In genomic region chr6:73580247-73581149, GRCh38 we compare ENCODE assay signal across 8 cellular contexts. TPM values are rescaled to one million over a fixed set of nuclear protein-coding genes. Genes with fewer than 3 reads are reported as not detected.
DNase-seq lines count a peak whose midpoint lies in the region; ATAC-seq, FAIRE-seq and TF ChIP-seq lines count a peak whose summit lies in the region.

No MANE protein-coding gene starts in this region.

- H3K27ac ChIP-seq in GM23248 (peak overlapping the region; percentile 99), colonic mucosa (peak overlapping the region; percentile 82), HepG2 (ENCODE audit: extremely low read length, insufficient read depth, low read length) (peak overlapping the region; percentile 99)

- TF ChIP-seq CTCF in colonic mucosa (IDR thresholded peaks at IDR 0.05) (no peak), HepG2 (CRISPR knock-in tag; IDR thresholded peaks at IDR 0.05) (peak; percentile 70)

- peak overlapping the region; percentile 65 for H3K4me3 ChIP-seq in GM23248
- H3K4me3 ChIP-seq in colonic mucosa: no peak overlapping the region
- peak overlapping the region; percentile 45 to 67 (median 63) for H3K4me3 ChIP-seq in HepG2 (replicated peaks in 1 of 3; ENCODE audit: insufficient read depth in 1 of 3, low read depth in 2 of 3, low read length in 3 of 3)

- H3K9me2 ChIP-seq in GM23248 (ENCODE audit: insufficient read depth): no peaks in the 10 kb centered on the region

- DNase-seq in ELF-1 (ENCODE audit: low read depth, low spot score) (peak; percentile 98), GM23248 (peak; percentile 99), LHCN-M2 (ENCODE audit: low read depth) (peak; percentile 99), colonic mucosa (peak; percentile 70), HepG2 (ENCODE audit: low spot score) (peak; percentile 93), NCI-H446 (lab: John Stamatoyannopoulos, UW) (no peak)
- DNase-seq in activated CD4-positive, alpha-beta T cell treated with anti-CD3 and anti-CD28 coated beads for 24 hours (ENCODE audit: low read depth in 2 of 2): peak; percentile 64 to 66
- DNase-seq in stimulated activated CD4-positive, alpha-beta T cell treated with anti-CD3 and anti-CD28 coated beads, Interleukin-2, amount 100 ng/mL, for 4 hours (ENCODE audit: low read depth): peak; percentile 69

- H4K20me1 ChIP-seq in GM23248 (ENCODE audit: insufficient read depth): no peaks in the 10 kb centered on the region
- no peaks in the 10 kb centered on the region for H4K20me1 ChIP-seq in HepG2 (ENCODE audit: insufficient read depth, low read length)

- peak; percentile 96 for ATAC-seq in HepG2

- WGBS in GM23248 (ENCODE audit: low coverage in 1 of 2, low lambda C conversion rate in 2 of 2, missing lambda C conversion rate in 2 of 2), 2 experiments: 0 to 2% methylated on average over 21 of the region's 21 CpGs
- 1% methylated on average over 21 of the region's 21 CpGs for WGBS in HepG2 (ENCODE audit: low lambda C conversion rate)

- H3K9ac ChIP-seq in GM23248 (peak overlapping the region; percentile 88), colonic mucosa (ENCODE audit: low read depth in 2 of 2, low read length in 2 of 2) (peak overlapping the region; percentile 16 to 35), HepG2 (ENCODE audit: insufficient read depth, low read depth, low read length) (peak overlapping the region; percentile 91)

- in situ Hi-C loops in GM23248 (cut with MboI): no loop called here
- in situ Hi-C loops in HepG2 (cut with HindIII; ENCODE audit: extremely low pct_ligation_motif_present, low pct_unique_long_range_greater_than_20kb): loop anchor here (10.0 kb wide), 1 partner anchor 56 kb away; the partner anchor contains the start of gene EEF1A1

- intact Hi-C loops in colonic mucosa (cut with DNase I): no loop called here
- intact Hi-C loops in HepG2 (cut with micrococcal nuclease; ENCODE audit: unreplicated experiment): loop anchor here (1.0 kb wide), 2 partner anchors 13 to 59 kb away; partner anchors contain the start of gene EEF1A1

- CTCF ChIA-PET in HepG2 (lab: Yijun Ruan, JAX; ENCODE audit: low intra/inter-chr PET ratio, low total read pairs): no interaction called here

- H3K79me2 ChIP-seq in GM23248 (ENCODE audit: insufficient read depth) (no peaks in the 10 kb centered on the region), HepG2 (ENCODE audit: insufficient read depth, low read length) (no peaks in the 10 kb centered on the region)

- BruUV-seq in HepG2 (replicated peaks; lab: Mats Ljungman, UMichigan): TSS peak; percentile 96

- H3K36me3 ChIP-seq in GM23248 (ENCODE audit: low read depth) (no peaks in the 10 kb centered on the region), colonic mucosa (no peaks in the 10 kb centered on the region), HepG2 (replicated peaks in 1 of 2; ENCODE audit: control insufficient read depth in 1 of 2, insufficient read depth in 2 of 2, low read length in 2 of 2) (no peaks in the 10 kb centered on the region)

- 0 out of 4 replicates have a peak, but pooled peaks of 1 of the 2 experiments have one; percentile 30 for TF ChIP-seq POLR2A in HepG2 (IDR thresholded peaks at IDR 0.05; ENCODE audit: insufficient read depth in 1 of 2, low read depth in 2 of 2, low read length in 2 of 2)

- H2AFZ ChIP-seq in GM23248 (peak overlapping the region; percentile 41), HepG2 (ENCODE audit: low read length) (peak overlapping the region; percentile 54)

- H3K4me2 ChIP-seq in GM23248 (ENCODE audit: unreplicated experiment) (peak overlapping the region; percentile 82), HepG2 (ENCODE audit: low read depth, low read length) (peak overlapping the region; percentile 97)

- peaks cover 42% of the 10 kb centered on the region for H3F3A ChIP-seq in GM23248 (ENCODE audit: insufficient read depth)

- H3K9me3 ChIP-seq in GM23248 (ENCODE audit: low read depth) (no peaks in the 10 kb centered on the region), colonic mucosa (no peaks in the 10 kb centered on the region), HepG2 (ENCODE audit: low read length) (no peaks in the 10 kb centered on the region)

- peak in 1 of 2 experiments; percentile 83; a peak in 1 of 4 replicates for TF ChIP-seq EP300 in HepG2 (IDR thresholded peaks at IDR 0.05; ENCODE audit: low read depth in 2 of 2, low read length in 2 of 2)
- TF ChIP-seq EP300 in HepG2 (CRISPR knock-in tag; IDR thresholded peaks at IDR 0.05; ENCODE audit: borderline replicate concordance): peak; percentile 57; the same call in 1 of the 2 replicates

- FAIRE-seq in HepG2 (lab: Jason Lieb, UNC): peak; percentile 75

- H3K27me3 ChIP-seq in GM23248 (replicated peaks; ENCODE audit: insufficient read depth) (no peaks in the 10 kb centered on the region), colonic mucosa (no peaks in the 10 kb centered on the region), HepG2 (ENCODE audit: control insufficient read depth in 1 of 2, insufficient read depth in 2 of 2, low read length in 2 of 2) (no peaks in the 10 kb centered on the region; a peak in 1 of 5 replicates)

- POLR2A ChIA-PET in HepG2 (lab: Yijun Ruan, JAX): interaction anchor here (0.8 to 3.1 kb wide), 13 partner anchors 9 to 119 kb away, joined by 3 to 113 read pairs (median 12); partner anchors contain the start of genes EEF1A1, MTO1 and SLC17A5

- TF ChIP-seq RAD21 in HepG2 (CRISPR knock-in tag; IDR thresholded peaks at IDR 0.05): peak; percentile 55; the same call in 1 of the 2 replicates

- peaks cover 27% of the 10 kb centered on the region for H3K4me1 ChIP-seq in GM23248 (ENCODE audit: insufficient read depth)
- H3K4me1 ChIP-seq in colonic mucosa: no peaks in the 10 kb centered on the region
- peaks cover 50% of the 10 kb centered on the region for H3K4me1 ChIP-seq in HepG2 (ENCODE audit: insufficient read depth, low read length)

TF ChIP-seq in HepG2, 621 proteins besides CTCF, POLR2A, EP300 and RAD21 (continues in another document):
- TF ChIP-seq SNRNP70 (IDR thresholded peaks at IDR 0.05; ENCODE audit: low read depth, low read length) (no peak), RFXAP (CRISPR knock-in tag; IDR thresholded peaks at IDR 0.05; ENCODE audit: borderline replicate concordance) (no peak), POLR2AphosphoS5 (IDR thresholded peaks at IDR 0.05; ENCODE audit: low read depth, low read length) (peak; percentile 33; the same call in 1 of the 2 replicates), ZNF891 (CRISPR knock-in tag; IDR thresholded peaks at IDR 0.05) (no peak), JARID2 (CRISPR knock-in tag; IDR thresholded peaks at IDR 0.05; ENCODE audit: insufficient replicate concordance) (no peak), ZNF207 (IDR thresholded peaks at IDR 0.05; ENCODE audit: borderline replicate concordance) (no peak), YY1 (IDR thresholded peaks at IDR 0.05; ENCODE audit: insufficient read depth, insufficient replicate concordance, low read depth, low read length) (peak; percentile 29), CBFB (CRISPR knock-in tag; IDR thresholded peaks at IDR 0.05) (no peak), REXO4 (CRISPR knock-in tag; IDR thresholded peaks at IDR 0.05; ENCODE audit: borderline replicate concordance) (no peak), CCDC6 (CRISPR knock-in tag; IDR thresholded peaks at IDR 0.05) (no peak), YEATS4 (CRISPR knock-in tag; IDR thresholded peaks at IDR 0.05; ENCODE audit: borderline replicate concordance) (peak; percentile 81; the same call in 1 of the 2 replicates), ZNF180 (CRISPR knock-in tag; IDR thresholded peaks at IDR 0.05; ENCODE audit: borderline replicate concordance, low read depth) (no peak), ZSCAN22 (CRISPR knock-in tag; IDR thresholded peaks at IDR 0.05) (no peak)

RNA-seq across cellular contexts. Expression of gene EEF1A1, which starts 59.7 kb away (rescaled TPM):
- 13,436 and 14,561 TPM in 2 replicates for total RNA-seq in GM23248 (2014; rRNA removed; shearing (Covaris generic))
- polyA plus RNA-seq in GM23248 (2016; fragmentation: Nextera tagmentation; extraction: Ambion mirVana) (3,887 and 3,918 TPM in 2 replicates), HepG2 (2011; rRNA removed) (14,480 and 17,172 TPM in 2 replicates)
- total RNA-seq in LHCN-M2 (2014; rRNA removed) (9,526 and 10,102 TPM in 2 replicates), colonic mucosa (1,000 to 10,000 TPM; 7,049 to 8,990 TPM), HepG2 (2016; rRNA removed; fragmentation: Illumina TruSeq; extraction: Trizol) (13,726 and 19,145 TPM in 2 replicates)
- polyA plus RNA-seq in LHCN-M2 (2012): 9,659 TPM
- 8,339 and 10,487 TPM in 2 replicates for total RNA-seq in HepG2 (2016; cell fraction: cytosol; rRNA removed; fragmentation: Illumina TruSeq; extraction: Trizol; ENCODE audit: low read depth)
- total RNA-seq in HepG2 (2016; cell fraction: insoluble cytoplasmic fraction; rRNA removed; fragmentation: Illumina TruSeq; extraction: Trizol): 13,733 and 18,946 TPM in 2 replicates
- 28,006 and 33,792 TPM in 2 replicates for total RNA-seq in HepG2 (2016; cell fraction: membrane; rRNA removed; fragmentation: Illumina TruSeq; extraction: Trizol)
- total RNA-seq in HepG2 (2016; cell fraction: nucleus; rRNA removed; fragmentation: Illumina TruSeq; extraction: Trizol): 5,621 and 5,952 TPM in 2 replicates
- 15,977 and 19,367 TPM in 2 replicates for polyA plus RNA-seq in HepG2 (2011; cell fraction: cytosol; rRNA removed)
- 3,845 and 5,107 TPM in 2 replicates for polyA plus RNA-seq in HepG2 (2011; cell fraction: nucleus; rRNA removed)
- 17,181 and 19,057 TPM in 2 replicates for polyA plus RNA-seq in HepG2 (2012)
- polyA plus RNA-seq in HepG2 (2016; cell fraction: cytosol; fragmentation: Illumina TruSeq; extraction: Trizol; ENCODE audit: low read depth): 12,881 and 14,827 TPM in 2 replicates
- polyA plus RNA-seq in HepG2 (2016; cell fraction: insoluble cytoplasmic fraction; fragmentation: Illumina TruSeq; extraction: Trizol; ENCODE audit: low read depth): 16,271 and 16,577 TPM in 2 replicates
- 23,858 and 27,229 TPM in 2 replicates for polyA plus RNA-seq in HepG2 (2016; cell fraction: membrane; fragmentation: Illumina TruSeq; extraction: Trizol; ENCODE audit: low read depth)
- polyA plus RNA-seq in HepG2 (2016; cell fraction: nucleus; fragmentation: Illumina TruSeq; extraction: Trizol; ENCODE audit: insufficient read depth, low read depth): 6,994 and 7,179 TPM in 2 replicates
- 11,031 and 11,693 TPM in 2 replicates for polyA minus RNA-seq in HepG2 (2011; rRNA and poly(A)+ RNA removed; ENCODE audit: low replicate concordance)
- polyA minus RNA-seq in HepG2 (2011; cell fraction: cytosol; rRNA and poly(A)+ RNA removed): 6,843 and 8,738 TPM in 2 replicates
- 1,924 and 3,380 TPM in 2 replicates for polyA minus RNA-seq in HepG2 (2011; cell fraction: nucleus; rRNA and poly(A)+ RNA removed)

Comparison
In these comparisons a context has a peak if more than half of its experiments do, and no peak if none do; other contexts are left out.
1. DNase-seq: peak in ELF-1 (single experiment), GM23248 (single experiment), LHCN-M2 (single experiment), activated CD4-positive, alpha-beta T cell treated with anti-CD3 and anti-CD28 coated beads for 24 hours (2 of 2), colonic mucosa (single experiment), HepG2 (single experiment) and stimulated activated CD4-positive, alpha-beta T cell treated with anti-CD3 and anti-CD28 coated beads, Interleukin-2, amount 100 ng/mL, for 4 hours (single experiment); none in NCI-H446 (0 of 2).
2. H3K9ac ChIP-seq: peak in every context shown above with its lines; median percentile 91 in HepG2; 88 in GM23248; 26 in colonic mucosa.
3. Peak in every context shown above with its lines, with median percentiles within 50 percentile points of each other: H3K27ac ChIP-seq.